Comparison of ENCODE assay signal across 26 cellular contexts in the genomic region with DNA sequence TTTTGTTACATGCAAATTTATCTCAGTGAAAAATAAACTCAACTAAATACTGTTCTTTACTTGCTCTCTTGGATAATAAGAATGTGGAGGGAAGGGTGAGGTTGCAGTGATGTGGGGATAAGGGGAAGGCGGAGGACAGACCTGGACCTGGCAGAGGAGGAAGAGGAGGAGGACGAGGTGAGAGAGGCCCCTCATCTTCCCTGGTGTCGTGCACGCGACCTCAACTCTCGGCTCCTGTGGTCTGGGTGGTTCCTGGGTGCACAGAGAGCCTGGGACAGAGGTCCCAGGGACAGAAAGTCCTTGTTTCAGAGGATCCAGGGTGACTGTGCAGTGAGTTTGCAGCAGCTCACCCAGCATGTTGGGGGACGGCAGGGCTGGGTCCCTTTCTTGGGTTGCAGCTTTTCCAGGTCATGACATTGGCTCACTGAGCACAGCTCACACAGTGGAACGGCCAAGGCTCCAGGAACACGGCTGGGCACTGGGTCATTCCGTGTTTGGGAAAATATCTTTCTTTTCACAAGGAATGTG.
"Had no signal": no experiment of that assay in that cellular context is flagged by ENCODE, and none has a peak within 500 bp of the region (broad histone marks: within the 10 kb centered on the region; RNA-seq: fewer than 3 reads in every experiment).

No MANE protein-coding gene starts in this region.

- H3K9me3 Mint-ChIP-seq: mesothelial cell of epicardium; natural killer cell treated with Interleukin-12 subunit alpha and Interleukin-12 subunit beta and Interleukin-15 and Interleukin-18, amount 100 ng/mL, for 72 hours; stimulated activated naive B cell treated with anti-CD40 and anti-IgM and Interleukin-4, amounts not matched to agents 10 μg/mL and 1 μg/mL and 100 μg/mL, for 72 hours; stimulated activated naive CD8-positive, alpha-beta T cell treated with anti-CD3 and anti-CD28 coated beads, Interleukin-15, Interleukin-2, amounts not matched to agents 100 ng/mL and 50 ng/mL, for 24 hours had no signal

- H3K27ac ChIP-seq: colonic mucosa, epithelial cell of prostate, gastrocnemius medialis, heart left ventricle, hepatocyte, prostate gland, right atrium auricular region, skin epidermis, spleen, suprapubic skin, transverse colon, upper lobe of right lung, vagina had no signal

- H3K4me2 ChIP-seq: hepatocyte had no signal

- H3K27me3 Mint-ChIP-seq: stimulated activated naive CD8-positive, alpha-beta T cell treated with anti-CD3 and anti-CD28 coated beads, Interleukin-15, Interleukin-2, amounts not matched to agents 100 ng/mL and 50 ng/mL, for 24 hours had no signal

- H3K4me3 Mint-ChIP-seq: mesothelial cell of epicardium; natural killer cell treated with Interleukin-12 subunit alpha and Interleukin-12 subunit beta and Interleukin-15 and Interleukin-18, amount 100 ng/mL, for 72 hours; neural crest cell; stimulated activated naive B cell treated with anti-CD40 and anti-IgM and Interleukin-4, amounts not matched to agents 10 μg/mL and 1 μg/mL and 100 μg/mL, for 72 hours; stimulated activated naive CD8-positive, alpha-beta T cell treated with anti-CD3 and anti-CD28 coated beads, Interleukin-15, Interleukin-2, amounts not matched to agents 100 ng/mL and 50 ng/mL, for 24 hours had no signal

- H3K36me3 Mint-ChIP-seq: mesothelial cell of epicardium; naive B cell; natural killer cell treated with Interleukin-12 subunit alpha and Interleukin-12 subunit beta and Interleukin-15 and Interleukin-18, amount 100 ng/mL, for 72 hours had no signal

- H3K9me3 ChIP-seq: colonic mucosa, gastrocnemius medialis, heart left ventricle, mucosa of descending colon, prostate gland, right atrium auricular region, suprapubic skin, transverse colon, upper lobe of right lung, vagina had no signal

- ATAC-seq: esophagus mucosa; gastrocnemius medialis; heart left ventricle; left lobe of liver; mucosa of descending colon; natural killer cell treated with Interleukin-12 subunit alpha and Interleukin-12 subunit beta and Interleukin-15 and Interleukin-18, amount 100 ng/mL, for 72 hours; stimulated activated naive B cell treated with anti-CD40 and anti-IgM and Interleukin-4, amounts not matched to agents 10 μg/mL and 1 μg/mL and 100 μg/mL, for 72 hours; upper lobe of right lung had no signal

- H2AFZ ChIP-seq: hepatocyte had no signal

- H3K4me3 ChIP-seq: colonic mucosa, gastrocnemius medialis, heart left ventricle, hepatocyte, mucosa of descending colon, prostate gland, right atrium auricular region, skin epidermis, suprapubic skin, transverse colon, upper lobe of right lung, vagina had no signal

- H3K79me2 ChIP-seq: hepatocyte had no signal

- FAIRE-seq: kidney had no signal

- H3K27me3 ChIP-seq: colonic mucosa, gastrocnemius medialis, hepatocyte, right atrium auricular region, suprapubic skin, transverse colon, upper lobe of right lung, vagina had no signal

- H3K27ac Mint-ChIP-seq: mesothelial cell of epicardium; natural killer cell treated with Interleukin-12 subunit alpha and Interleukin-12 subunit beta and Interleukin-15 and Interleukin-18, amount 100 ng/mL, for 72 hours; stimulated activated naive B cell treated with anti-CD40 and anti-IgM and Interleukin-4, amounts not matched to agents 10 μg/mL and 1 μg/mL and 100 μg/mL, for 72 hours; stimulated activated naive CD8-positive, alpha-beta T cell treated with anti-CD3 and anti-CD28 coated beads, Interleukin-15, Interleukin-2, amounts not matched to agents 100 ng/mL and 50 ng/mL, for 24 hours had no signal

- H3K36me3 ChIP-seq: colonic mucosa, gastrocnemius medialis, heart left ventricle, prostate gland, right atrium auricular region, suprapubic skin, transverse colon, upper lobe of right lung, vagina had no signal

- H3K4me1 ChIP-seq: colonic mucosa, gastrocnemius medialis, prostate gland, suprapubic skin, vagina had no signal

- DNase-seq: colonic mucosa; effector CD4-positive, alpha-beta T cell; foreskin fibroblast; gastrocnemius medialis; heart left ventricle; kidney; mesenchymal stem cell; mucosa of descending colon; naive B cell; spleen; stimulated activated naive B cell treated with anti-CD40 and anti-IgM and Interleukin-4, amounts not matched to agents 10 μg/mL and 1 μg/mL and 100 μg/mL, for 72 hours; transverse colon; upper lobe of right lung had no signal

- H3K4me1 Mint-ChIP-seq: mesothelial cell of epicardium had no signal
